Comparison of ENCODE assay signal across 20 cellular contexts in the genomic region with DNA sequence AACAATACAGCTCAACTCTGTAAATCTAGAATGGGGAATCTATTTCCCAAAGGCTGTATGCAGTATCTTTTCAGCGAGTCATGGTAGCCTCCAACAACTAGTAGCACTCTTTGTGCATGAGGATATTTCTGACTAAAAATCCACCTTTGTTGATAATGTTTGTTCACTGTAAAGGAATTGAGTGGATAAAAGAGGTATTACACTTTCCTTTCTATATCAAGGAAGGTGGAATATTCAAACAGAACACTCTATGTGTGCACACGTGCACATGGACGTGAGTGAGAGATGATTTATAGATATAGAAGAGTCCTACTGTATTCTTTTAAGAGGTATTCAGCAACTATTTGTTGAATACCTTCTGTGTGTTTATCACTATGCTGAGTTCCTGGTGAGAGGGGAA.
"Had no signal": no experiment of that assay in that cellular context is flagged by ENCODE, and none has a peak within 500 bp of the region (broad histone marks: within the 10 kb centered on the region; RNA-seq: fewer than 3 reads in every experiment).

No MANE protein-coding gene starts in this region.

- H3K27me3 Mint-ChIP-seq: activated CD4-positive, alpha-beta T cell treated with anti-CD3 and anti-CD28 coated beads, Interleukin-2, amount 10 ng/mL, durations not matched to agents 7 days and 5 days; activated naive CD4-positive, alpha-beta T cell treated with anti-CD3 and anti-CD28 coated beads, Interleukin-2, amount 50 U/mL, for 24 hours; effector memory CD8-positive, alpha-beta T cell; progenitor cell of endocrine pancreas had no signal

- ATAC-seq: activated CD4-positive, CD25-positive, alpha-beta regulatory T cell treated with anti-CD3 and anti-CD28 coated beads, Interleukin-2, amount 50 U/mL, for 24 hours; activated T-cell treated with anti-CD3 and anti-CD28 coated beads, Interleukin-2, amount 50 U/mL, for 72 hours; effector memory CD8-positive, alpha-beta T cell had no signal

- H3K4me2 ChIP-seq: neural progenitor cell had no signal

- H3K9me3 Mint-ChIP-seq: activated CD4-positive, alpha-beta T cell treated with anti-CD3 and anti-CD28 coated beads, Interleukin-2, amount 10 ng/mL, durations not matched to agents 7 days and 5 days; activated naive CD4-positive, alpha-beta T cell treated with anti-CD3 and anti-CD28 coated beads, Interleukin-2, amount 50 U/mL, for 24 hours; activated T-cell treated with anti-CD3 and anti-CD28 coated beads, Interleukin-2, amount 50 U/mL, for 72 hours; effector memory CD8-positive, alpha-beta T cell; neural progenitor cell had no signal

- H2AFZ ChIP-seq: neural progenitor cell had no signal

- H3K27ac ChIP-seq: epithelial cell of prostate, neural progenitor cell had no signal

- H3K4me1 ChIP-seq: neural progenitor cell had no signal

- H3K27me3 ChIP-seq: neural progenitor cell had no signal

- H3K4me3 Mint-ChIP-seq: activated CD4-positive, alpha-beta T cell treated with anti-CD3 and anti-CD28 coated beads, Interleukin-2, amount 10 ng/mL, durations not matched to agents 7 days and 5 days; activated naive CD4-positive, alpha-beta T cell treated with anti-CD3 and anti-CD28 coated beads, Interleukin-2, amount 50 U/mL, for 24 hours; activated T-cell treated with anti-CD3 and anti-CD28 coated beads, Interleukin-2, amount 50 U/mL, for 72 hours; effector memory CD8-positive, alpha-beta T cell; neural progenitor cell had no signal

- H3K36me3 Mint-ChIP-seq: neural progenitor cell had no signal

- H3K9ac ChIP-seq: neural progenitor cell had no signal

- H3K27ac Mint-ChIP-seq: activated CD4-positive, alpha-beta T cell treated with anti-CD3 and anti-CD28 coated beads, Interleukin-2, amount 10 ng/mL, durations not matched to agents 7 days and 5 days; activated naive CD4-positive, alpha-beta T cell treated with anti-CD3 and anti-CD28 coated beads, Interleukin-2, amount 50 U/mL, for 24 hours; activated T-cell treated with anti-CD3 and anti-CD28 coated beads, Interleukin-2, amount 50 U/mL, for 72 hours; effector memory CD8-positive, alpha-beta T cell; neural progenitor cell; progenitor cell of endocrine pancreas had no signal

- DNase-seq: activated CD4-positive, alpha-beta T cell treated with anti-CD3 and anti-CD28 coated beads, Interleukin-2, amount 10 ng/mL, durations not matched to agents 7 days and 5 days; activated CD8-positive, alpha-beta memory T cell treated with anti-CD3 and anti-CD28 coated beads for 24 hours; activated gamma-delta T cell; activated T-cell treated with anti-CD3 and anti-CD28 coated beads, Interleukin-2, amount 50 U/mL, for 72 hours; caudate nucleus; effector memory CD8-positive, alpha-beta T cell; foreskin fibroblast; hypothalamus; islet precursor cell; midbrain; stimulated activated CD4-positive, alpha-beta T cell treated with anti-CD3 and anti-CD28 coated beads, Interleukin-12 subunit alpha, Interleukin-12 subunit beta, amount 100 ng/mL, for 4 hours; stimulated activated CD4-positive, alpha-beta T cell treated with anti-CD3 and anti-CD28 coated beads, Interleukin-1b, Interleukin-23, amount 100 ng/mL, for 48 hours; stimulated activated CD8-positive, alpha-beta memory T cell treated with anti-CD3 and anti-CD28 coated beads, Interleukin-4, amount 100 ng/mL, for 48 hours; stimulated activated naive CD4-positive, alpha-beta T cell; T1000 had no signal
